Comparison of ENCODE assay signal across 1 cellular context in genomic region chr16:57084257-57084770, GRCh38.
A peak's percentile ranks its signal among the peaks of the same experiment; 100 is the strongest.
TF ChIP-seq lines count a peak whose summit lies in the region.

No MANE protein-coding gene starts in this region.

TF ChIP-seq in HEK293, 187 proteins besides CTCF, POLR2A, EP300 and RAD21 (continued from another document):
- no peak for TF ChIP-seq ZNF514 (tag by site-specific recombination; IDR thresholded peaks at IDR 0.05)
- peak; percentile 49; the same call in 1 of the 2 replicates for TF ChIP-seq ZNF518A (tag by site-specific recombination; conservative IDR thresholded peaks at IDR 0.05; ENCODE audit: low read depth)
- no peak for TF ChIP-seq ZNF341 (tag by site-specific recombination; IDR thresholded peaks at IDR 0.05; ENCODE audit: low read depth)
- TF ChIP-seq ZNF623 (tag by site-specific recombination; IDR thresholded peaks at IDR 0.05) = no peak
- no peak for TF ChIP-seq ZNF132 (tag by site-specific recombination; IDR thresholded peaks at IDR 0.05; ENCODE audit: borderline replicate concordance)
- no peak for TF ChIP-seq ZNF18 (tag by site-specific recombination; IDR thresholded peaks at IDR 0.05)
- no peak for TF ChIP-seq ZNF596 (tag by site-specific recombination; IDR thresholded peaks at IDR 0.05)
- TF ChIP-seq ZNF501 (tag by site-specific recombination; IDR thresholded peaks at IDR 0.05) = 0 out of 2 replicates have a peak, but pooled peaks have one; percentile 28
- no peak for TF ChIP-seq ZNF555 (tag by site-specific recombination; conservative IDR thresholded peaks at IDR 0.05)
- no peak for TF ChIP-seq ZNF175 (tag by site-specific recombination; IDR thresholded peaks at IDR 0.05)
- no peak for TF ChIP-seq ZNF560 (tag by site-specific recombination; IDR thresholded peaks at IDR 0.05; ENCODE audit: borderline replicate concordance)
- no peak; the same call in 1 of the 2 replicates for TF ChIP-seq PATZ1 (tag by site-specific recombination; IDR thresholded peaks at IDR 0.05)
- TF ChIP-seq ZNF660 (tag by site-specific recombination; IDR thresholded peaks at IDR 0.05) = peak; percentile 43
- TF ChIP-seq ZNF155 (tag by site-specific recombination; IDR thresholded peaks at IDR 0.05) = no peak
- peak; percentile 64 for TF ChIP-seq ZNF654 (tag by site-specific recombination; IDR thresholded peaks at IDR 0.05; ENCODE audit: low read depth)
- TF ChIP-seq, protein P1, sequence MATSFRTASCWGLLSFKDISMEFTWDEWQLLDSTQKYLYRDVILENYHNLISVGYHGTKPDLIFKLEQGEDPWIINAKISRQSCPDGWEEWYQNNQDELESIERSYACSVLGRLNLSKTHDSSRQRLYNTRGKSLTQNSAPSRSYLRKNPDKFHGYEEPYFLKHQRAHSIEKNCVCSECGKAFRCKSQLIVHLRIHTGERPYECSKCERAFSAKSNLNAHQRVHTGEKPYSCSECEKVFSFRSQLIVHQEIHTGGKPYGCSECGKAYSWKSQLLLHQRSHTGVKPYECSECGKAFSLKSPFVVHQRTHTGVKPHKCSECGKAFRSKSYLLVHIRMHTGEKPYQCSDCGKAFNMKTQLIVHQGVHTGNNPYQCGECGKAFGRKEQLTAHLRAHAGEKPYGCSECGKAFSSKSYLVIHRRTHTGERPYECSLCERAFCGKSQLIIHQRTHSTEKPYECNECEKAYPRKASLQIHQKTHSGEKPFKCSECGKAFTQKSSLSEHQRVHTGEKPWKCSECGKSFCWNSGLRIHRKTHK (tag by site-specific recombination; IDR thresholded peaks at IDR 0.05) = no peak
- peak; percentile 94 for TF ChIP-seq ZFP69B (tag by site-specific recombination; IDR thresholded peaks at IDR 0.05)
- TF ChIP-seq, protein P2, sequence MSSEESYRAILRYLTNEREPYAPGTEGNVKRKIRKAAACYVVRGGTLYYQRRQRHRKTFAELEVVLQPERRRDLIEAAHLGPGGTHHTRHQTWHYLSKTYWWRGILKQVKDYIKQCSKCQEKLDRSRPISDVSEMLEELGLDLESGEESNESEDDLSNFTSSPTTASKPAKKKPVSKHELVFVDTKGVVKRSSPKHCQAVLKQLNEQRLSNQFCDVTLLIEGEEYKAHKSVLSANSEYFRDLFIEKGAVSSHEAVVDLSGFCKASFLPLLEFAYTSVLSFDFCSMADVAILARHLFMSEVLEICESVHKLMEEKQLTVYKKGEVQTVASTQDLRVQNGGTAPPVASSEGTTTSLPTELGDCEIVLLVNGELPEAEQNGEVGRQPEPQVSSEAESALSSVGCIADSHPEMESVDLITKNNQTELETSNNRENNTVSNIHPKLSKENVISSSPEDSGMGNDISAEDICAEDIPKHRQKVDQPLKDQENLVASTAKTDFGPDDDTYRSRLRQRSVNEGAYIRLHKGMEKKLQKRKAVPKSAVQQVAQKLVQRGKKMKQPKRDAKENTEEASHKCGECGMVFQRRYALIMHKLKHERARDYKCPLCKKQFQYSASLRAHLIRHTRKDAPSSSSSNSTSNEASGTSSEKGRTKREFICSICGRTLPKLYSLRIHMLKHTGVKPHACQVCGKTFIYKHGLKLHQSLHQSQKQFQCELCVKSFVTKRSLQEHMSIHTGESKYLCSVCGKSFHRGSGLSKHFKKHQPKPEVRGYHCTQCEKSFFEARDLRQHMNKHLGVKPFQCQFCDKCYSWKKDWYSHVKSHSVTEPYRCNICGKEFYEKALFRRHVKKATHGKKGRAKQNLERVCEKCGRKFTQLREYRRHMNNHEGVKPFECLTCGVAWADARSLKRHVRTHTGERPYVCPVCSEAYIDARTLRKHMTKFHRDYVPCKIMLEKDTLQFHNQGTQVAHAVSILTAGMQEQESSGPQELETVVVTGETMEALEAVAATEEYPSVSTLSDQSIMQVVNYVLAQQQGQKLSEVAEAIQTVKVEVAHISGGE (tag by site-specific recombination; conservative IDR thresholded peaks at IDR 0.05; ENCODE audit: low read depth) = no peak; the same call in 1 of the 2 replicates
- no peak for TF ChIP-seq AEBP2 (tag by site-specific recombination; IDR thresholded peaks at IDR 0.05; ENCODE audit: borderline replicate concordance)
- TF ChIP-seq ZSCAN16 (tag by site-specific recombination; IDR thresholded peaks at IDR 0.05) = no peak
